ENCODE assay signal across 14 cellular contexts in genomic region chr10:110388682-110389052, GRCh38.
A peak's percentile ranks its signal among the peaks of the same experiment; 100 is the strongest.
DNase-seq lines count a peak whose midpoint lies in the region; ATAC-seq and TF ChIP-seq lines count a peak whose summit lies in the region.
"Had no signal": no experiment of that assay in that cellular context is flagged by ENCODE, and none has a peak within 500 bp of the region (broad histone marks: within the 10 kb centered on the region; RNA-seq: fewer than 3 reads in every experiment).

No MANE protein-coding gene starts in this region.

- peaks cover 28% of the 10 kb centered on the region for H3K4me1 Mint-ChIP-seq in activated naive CD4-positive, alpha-beta T cell treated with anti-CD3 and anti-CD28 coated beads for 36 hours (ENCODE audit: low read depth)
- H3K4me1 Mint-ChIP-seq in T-helper 17 cell = peaks cover 19% of the 10 kb centered on the region
- peaks cover 3% of the 10 kb centered on the region for H3K4me1 Mint-ChIP-seq in type B pancreatic cell (ENCODE audit: unreplicated experiment)

- peak overlapping the region; percentile 84 for H3K27ac Mint-ChIP-seq in activated naive CD4-positive, alpha-beta T cell treated with anti-CD3 and anti-CD28 coated beads for 36 hours
- H3K27ac Mint-ChIP-seq in T-helper 17 cell (peak overlapping the region; percentile 74), type B pancreatic cell (no peak overlapping the region)

- H3K9me3 Mint-ChIP-seq in activated naive CD4-positive, alpha-beta T cell treated with anti-CD3 and anti-CD28 coated beads for 36 hours = no peaks in the 10 kb centered on the region
- H3K9me3 Mint-ChIP-seq in type B pancreatic cell = no peaks in the 10 kb centered on the region

- no peak for DNase-seq in activated naive CD4-positive, alpha-beta T cell treated with anti-CD3 and anti-CD28 coated beads for 36 hours
- DNase-seq in activated naive CD4-positive, alpha-beta T cell treated with Interleukin-2 at 50 U/mL for 16 hours = no peak
- DNase-seq in T-helper 17 cell (no peak), fibroblast of villous mesenchyme (ENCODE audit: low read depth) (no peak), type B pancreatic cell (ENCODE audit: extremely low spot score, unreplicated experiment) (no peak), omental fat pad (ENCODE audit: low spot score) (no peak), T1000 (lab: John Stamatoyannopoulos, UW) (no peak)
- DNase-seq: anterior cingulate cortex, mammary epithelial cell, NCI-H1417 treated with DMSO at 0.1 percent for 48 hours, NCI-H748 treated with DMSO at 0.1 percent for 48 hours, tibial artery had no signal

- intact Hi-C loops in activated naive CD4-positive, alpha-beta T cell treated with anti-CD3 and anti-CD28 coated beads for 36 hours (cut with micrococcal nuclease) = loop anchor here (1.0 kb wide), 1 partner anchor 34 kb away; no protein-coding TSS in a partner anchor

- H3K27me3 Mint-ChIP-seq in activated naive CD4-positive, alpha-beta T cell treated with anti-CD3 and anti-CD28 coated beads for 36 hours (ENCODE audit: low read depth) = no peaks in the 10 kb centered on the region
- H3K27me3 Mint-ChIP-seq in T-helper 17 cell (peaks cover 7% of the 10 kb centered on the region), type B pancreatic cell (peaks cover 3% of the 10 kb centered on the region)

- no peak overlapping the region for H3K4me3 Mint-ChIP-seq in activated naive CD4-positive, alpha-beta T cell treated with anti-CD3 and anti-CD28 coated beads for 36 hours
- no peak overlapping the region for H3K4me3 Mint-ChIP-seq in T-helper 17 cell
- no peak overlapping the region for H3K4me3 Mint-ChIP-seq in type B pancreatic cell

- no peaks in the 10 kb centered on the region for H3K36me3 Mint-ChIP-seq in activated naive CD4-positive, alpha-beta T cell treated with anti-CD3 and anti-CD28 coated beads for 36 hours (ENCODE audit: low read depth)
- peaks cover 2% of the 10 kb centered on the region for H3K36me3 Mint-ChIP-seq in T-helper 17 cell (ENCODE audit: low read depth)
- no peaks in the 10 kb centered on the region for H3K36me3 Mint-ChIP-seq in type B pancreatic cell

- TF ChIP-seq CTCF in fibroblast of villous mesenchyme (IDR thresholded peaks at IDR 0.05; ENCODE audit: insufficient read depth, low read depth, low read length) = peak; percentile 30
- TF ChIP-seq CTCF in type B pancreatic cell (conservative IDR thresholded peaks at IDR 0.05) = peak; percentile 41
- no peak for TF ChIP-seq CTCF in omental fat pad (IDR thresholded peaks at IDR 0.05)

- ATAC-seq in T-helper 17 cell (no peak), omental fat pad (ENCODE audit: low FRiP score) (no peak), GM19035 (IDR thresholded peaks at IDR 0.05; ENCODE audit: unreplicated experiment) (no peak)

- CTCF ChIA-PET in activated naive CD4-positive, alpha-beta T cell treated with anti-CD3 and anti-CD28 coated beads for 36 hours (lab: Charles Lee) = interaction anchor here (1.3 kb wide), 1 partner anchor 78 kb away, joined by 3 read pairs; no protein-coding TSS in a partner anchor

- no peak overlapping the region for H3K4me3 ChIP-seq in fibroblast of villous mesenchyme (ENCODE audit: low read depth, low read length)
- H3K4me3 ChIP-seq: SK-N-MC, tibial artery had no signal

- H3K9me3 ChIP-seq in T-helper 17 cell (ENCODE audit: control insufficient read depth, low read length, poor library complexity, severe bottlenecking) = no peaks in the 10 kb centered on the region
- H3K9me3 ChIP-seq: tibial artery had no signal

Comparison
In these comparisons a context has a peak if more than half of its experiments do, and no peak if none do; other contexts are left out.
1. CTCF ChIP-seq: peak in fibroblast of villous mesenchyme (single experiment) and type B pancreatic cell (single experiment); none in omental fat pad (0 of 3).